5 cellular contexts compared by ENCODE assay signal in genomic region chr2:141259683-141260082, GRCh38.
"Had no signal": no experiment of that assay in that cellular context is flagged by ENCODE, and none has a peak within 500 bp of the region (broad histone marks: within the 10 kb centered on the region; RNA-seq: fewer than 3 reads in every experiment).

No MANE protein-coding gene starts in this region.

- DNase-seq: KBM-7, KG1 had no signal

- H3K4me2 ChIP-seq: KMS-11 had no signal

- H3K4me1 Mint-ChIP-seq: IgD-negative memory B cell had no signal

- H3K27me3 Mint-ChIP-seq: IgD-negative memory B cell had no signal

- H3K9me3 Mint-ChIP-seq: IgD-negative memory B cell had no signal

- H3K9ac ChIP-seq: KMS-11 had no signal

- H3K4me3 Mint-ChIP-seq: IgD-negative memory B cell had no signal

- H3K27ac ChIP-seq: HL-60, KMS-11 had no signal

- H3K36me3 Mint-ChIP-seq: IgD-negative memory B cell had no signal

- H3K27ac Mint-ChIP-seq: IgD-negative memory B cell had no signal
